33 cellular contexts compared by ENCODE assay signal in the genomic region with DNA sequence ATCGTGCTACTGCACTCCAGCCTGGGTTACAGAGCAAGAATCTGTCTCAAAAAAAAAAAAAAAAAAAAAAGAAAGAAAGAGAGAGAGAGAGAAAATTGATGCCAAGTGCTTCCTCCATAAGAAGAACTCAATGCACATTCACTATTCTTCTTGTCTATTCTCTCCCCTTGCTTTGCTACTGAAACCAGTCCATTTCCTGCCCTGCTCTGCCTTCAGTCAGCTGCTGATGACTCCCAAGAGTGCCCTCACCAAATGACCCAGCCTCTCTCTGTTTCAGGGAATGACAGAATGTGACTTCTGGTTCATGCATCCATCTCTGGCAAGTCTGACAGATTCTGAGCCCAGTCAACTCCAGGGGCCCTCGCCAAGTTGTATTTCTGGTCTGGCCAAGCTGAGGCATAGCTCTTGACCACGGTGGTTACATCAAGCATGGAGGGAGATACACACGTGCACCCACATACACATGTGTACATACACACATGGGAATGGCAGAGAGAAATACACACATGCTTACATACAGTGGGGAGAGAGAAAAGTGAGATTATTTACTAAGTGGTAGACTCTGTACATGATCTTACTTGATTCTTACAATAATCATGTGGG.
"Had no signal": no experiment of that assay in that cellular context is flagged by ENCODE, and none has a peak within 500 bp of the region (broad histone marks: within the 10 kb centered on the region; RNA-seq: fewer than 3 reads in every experiment).

No MANE protein-coding gene starts in this region.

- H3K27ac Mint-ChIP-seq: activated CD8-positive, alpha-beta T cell treated with anti-CD3 and anti-CD28 coated beads, Interleukin-2, amount 10 ng/mL, durations not matched to agents 7 days and 5 days; activated naive CD4-positive, alpha-beta T cell treated with anti-CD3 and anti-CD28 coated beads, Interleukin-2, amount 50 U/mL, for 24 hours; activated T-cell treated with anti-CD3 and anti-CD28 coated beads, Interleukin-2, amount 50 U/mL, for 24 hours; activated T-helper 1 cell treated with anti-CD3 and anti-CD28 coated beads, Interleukin-12 subunit alpha, Interleukin-12 subunit beta, Interleukin-2, Interleukin-4 antibody, amounts not matched to agents 30 ng/mL and 10 ng/mL and 1 ng/mL, durations not matched to agents 14 hours and 24 hours and 36 hours; WTC11 had no signal

- H3K27ac ChIP-seq: ascending aorta, body of pancreas, Peyer's patch, RWPE1, SJSA1 had no signal

- ATAC-seq: activated CD8-positive, alpha-beta T cell treated with anti-CD3 and anti-CD28 coated beads, Interleukin-2, amount 10 ng/mL, durations not matched to agents 7 days and 5 days; body of pancreas; SK-N-SH treated with all-trans-retinoic acid at 6 μM for 48 hours; WTC11 had no signal

- H3K4me3 ChIP-seq: ascending aorta, body of pancreas, Peyer's patch, SJSA1 had no signal

- H3K9me3 ChIP-seq: body of pancreas, Peyer's patch, SJSA1 had no signal

- H3K36me3 ChIP-seq: ascending aorta, Peyer's patch, SJSA1 had no signal

- H3K9me3 Mint-ChIP-seq: activated naive CD4-positive, alpha-beta T cell treated with anti-CD3 and anti-CD28 coated beads, Interleukin-2, amount 50 U/mL, for 24 hours had no signal

- H3K4me1 Mint-ChIP-seq: activated naive CD4-positive, alpha-beta T cell treated with anti-CD3 and anti-CD28 coated beads, Interleukin-2, amount 50 U/mL, for 24 hours had no signal

- DNase-seq: activated CD4-positive, alpha-beta T cell treated with anti-CD3 and anti-CD28 coated beads for 48 hours; activated CD4-positive, alpha-beta T cell treated with anti-CD3 and anti-CD28 coated beads, Interleukin-2, amount 50 U/mL, for 4 hours; activated CD4-positive, CD25-positive, alpha-beta regulatory T cell treated with anti-CD3 and anti-CD28 coated beads, Interleukin-2, amount 50 U/mL, for 72 hours; activated CD8-positive, alpha-beta memory T cell treated with anti-CD3 and anti-CD28 coated beads, Interleukin-2, amount 50 U/mL, for 48 hours; activated CD8-positive, alpha-beta T cell treated with anti-CD3 and anti-CD28 coated beads, Interleukin-2, amount 10 ng/mL, durations not matched to agents 7 days and 5 days; activated effector memory CD4-positive, alpha-beta T cell treated with Interleukin-2 at 50 U/mL for 16 hours; activated naive CD4-positive, alpha-beta T cell; activated T-cell treated with anti-CD3 and anti-CD28 coated beads, Interleukin-2, amount 50 U/mL, for 24 hours; amniotic stem cell; body of pancreas; central memory CD4-positive, alpha-beta T cell; Kasumi-1; KBM-7; NCI-H1048; NCI-H146; NCI-H187 treated with DMSO at 0.1 percent for 48 hours; NCI-H2107; NCI-H345; NCI-H510A; NCI-H526 treated with DMSO at 0.1 percent for 48 hours; NCI-H82; NK-92 treated with Interleukin-12 subunit alpha and Interleukin-12 subunit beta, amount 100 ng/mL, for 24 hours; Peyer's patch; SHP77; SW 1271; T-helper 9 cell had no signal

- H3K27me3 ChIP-seq: ascending aorta, body of pancreas, Peyer's patch, SJSA1 had no signal

- H3K4me1 ChIP-seq: ascending aorta, body of pancreas, Peyer's patch, SJSA1 had no signal

- H3K36me3 Mint-ChIP-seq: activated naive CD4-positive, alpha-beta T cell treated with anti-CD3 and anti-CD28 coated beads, Interleukin-2, amount 50 U/mL, for 24 hours had no signal

- H3K4me3 Mint-ChIP-seq: activated CD8-positive, alpha-beta T cell treated with anti-CD3 and anti-CD28 coated beads, Interleukin-2, amount 10 ng/mL, durations not matched to agents 7 days and 5 days; activated naive CD4-positive, alpha-beta T cell treated with anti-CD3 and anti-CD28 coated beads, Interleukin-2, amount 50 U/mL, for 24 hours; activated T-cell treated with anti-CD3 and anti-CD28 coated beads, Interleukin-2, amount 50 U/mL, for 24 hours; activated T-helper 1 cell treated with anti-CD3 and anti-CD28 coated beads, Interleukin-12 subunit alpha, Interleukin-12 subunit beta, Interleukin-2, Interleukin-4 antibody, amounts not matched to agents 30 ng/mL and 10 ng/mL and 1 ng/mL, durations not matched to agents 14 hours and 24 hours and 36 hours; WTC11 had no signal
